ENCODE assay signal across 18 cellular contexts in genomic region chr16:56915311-56916105, GRCh38. TPM values are rescaled to one million over a fixed set of nuclear protein-coding genes. Genes with fewer than 3 reads are reported as not detected.
DNase-seq lines count a peak whose midpoint lies in the region; ATAC-seq, FAIRE-seq and TF ChIP-seq lines count a peak whose summit lies in the region.
"Had no signal": no experiment of that assay in that cellular context is flagged by ENCODE, and none has a peak within 500 bp of the region (broad histone marks: within the 10 kb centered on the region; RNA-seq: fewer than 3 reads in every experiment).

No MANE protein-coding gene starts in this region.

- no peak for TF ChIP-seq EP300 in upper lobe of left lung (IDR thresholded peaks at IDR 0.05)

- TF ChIP-seq CTCF in parathyroid adenoma (IDR thresholded peaks at IDR 0.05) (no peak), upper lobe of left lung (IDR thresholded peaks at IDR 0.05) (no peak)

- H3K27me3 ChIP-seq in parathyroid adenoma (ENCODE audit: control insufficient read depth, insufficient read depth, low read length) (no peaks in the 10 kb centered on the region), upper lobe of left lung (no peaks in the 10 kb centered on the region)

- no peak overlapping the region for H3K9ac ChIP-seq in parathyroid adenoma

- no peaks in the 10 kb centered on the region for H3K9me3 ChIP-seq in parathyroid adenoma (ENCODE audit: control insufficient read depth, low read length)
- H3K9me3 ChIP-seq in upper lobe of left lung = no peaks in the 10 kb centered on the region

- H3K4me1 ChIP-seq in parathyroid adenoma (peaks cover 16% of the 10 kb centered on the region), upper lobe of left lung (peaks cover 40 to 59% (median 56%) of the 10 kb centered on the region in 4 donors)

- H3K36me3 ChIP-seq in parathyroid adenoma (ENCODE audit: control insufficient read depth, insufficient read depth, low read length) (no peaks in the 10 kb centered on the region), upper lobe of left lung (no peaks in the 10 kb centered on the region)

- no peak overlapping the region for H3K4me2 ChIP-seq in parathyroid adenoma (ENCODE audit: low read length)

- 35 to 68% methylated on average over 9 to 13 of the region's 13 CpGs for WGBS in upper lobe of left lung, 2 donors

- H3K4me3 ChIP-seq in parathyroid adenoma (ENCODE audit: low read depth, low read length) (no peak overlapping the region), upper lobe of left lung (no peak overlapping the region)

- no peaks in the 10 kb centered on the region for H3K36me3 Mint-ChIP-seq in activated CD4-positive, alpha-beta memory T cell treated with anti-CD3 and anti-CD28 coated beads, Interleukin-2, amount 10 ng/mL, durations not matched to agents 7 days and 5 days (ENCODE audit: low read depth)
- no peaks in the 10 kb centered on the region for H3K36me3 Mint-ChIP-seq in activated CD4-positive, alpha-beta memory T cell treated with anti-CD3 and anti-CD28 coated beads for 36 hours

- DNase-seq in activated CD4-positive, alpha-beta memory T cell treated with anti-CD3 and anti-CD28 coated beads, Interleukin-2, amount 10 ng/mL, durations not matched to agents 7 days and 5 days = no peak
- DNase-seq in activated CD4-positive, alpha-beta memory T cell treated with anti-CD3 and anti-CD28 coated beads for 36 hours = no peak
- DNase-seq in upper lobe of left lung = no peak
- no peak for DNase-seq in NCI-H526 treated with DMSO at 0.1 percent for 48 hours (lab: John Stamatoyannopoulos, UW)
- DNase-seq in cerebellar nuclear complex (lab: John Stamatoyannopoulos, UW) = no peak
- DNase-seq in cerebellar cortex (ENCODE audit: low spot score) = no peak
- DNase-seq: activated naive CD4-positive, alpha-beta T cell treated with anti-CD3 and anti-CD28 coated beads for 36 hours; HFFc6; NCI-H146; NCI-H510A treated with DMSO at 0.1 percent for 48 hours; stimulated activated CD4-positive, alpha-beta T cell treated with anti-CD3 and anti-CD28 coated beads, Interleukin-2, amount 100 ng/mL, for 24 hours; stimulated activated naive CD8-positive, alpha-beta T cell treated with anti-CD3 and anti-CD28 coated beads, Interleukin-15, amount 100 ng/mL, for 72 hours; T1000 had no signal

- peak; percentile 97 for FAIRE-seq in endometrium (lab: Jason Lieb, UNC)
- FAIRE-seq: A204.1, RCC 7860 had no signal

- H3K79me2 ChIP-seq in parathyroid adenoma = no peaks in the 10 kb centered on the region

- H3K4me3 Mint-ChIP-seq in activated CD4-positive, alpha-beta memory T cell treated with anti-CD3 and anti-CD28 coated beads, Interleukin-2, amount 10 ng/mL, durations not matched to agents 7 days and 5 days = no peak overlapping the region
- no peak overlapping the region for H3K4me3 Mint-ChIP-seq in activated CD4-positive, alpha-beta memory T cell treated with anti-CD3 and anti-CD28 coated beads for 36 hours
- H3K4me3 Mint-ChIP-seq: activated naive CD4-positive, alpha-beta T cell treated with anti-CD3 and anti-CD28 coated beads for 36 hours; HFFc6; stimulated activated naive CD8-positive, alpha-beta T cell treated with anti-CD3 and anti-CD28 coated beads, Interleukin-15, amount 100 ng/mL, for 72 hours had no signal

- no peak overlapping the region for H2AFZ ChIP-seq in parathyroid adenoma

- H3K27ac Mint-ChIP-seq in activated CD4-positive, alpha-beta memory T cell treated with anti-CD3 and anti-CD28 coated beads, Interleukin-2, amount 10 ng/mL, durations not matched to agents 7 days and 5 days = peak overlapping the region; percentile 36
- no peak overlapping the region for H3K27ac Mint-ChIP-seq in activated CD4-positive, alpha-beta memory T cell treated with anti-CD3 and anti-CD28 coated beads for 36 hours
- H3K27ac Mint-ChIP-seq: HFFc6; stimulated activated naive CD8-positive, alpha-beta T cell treated with anti-CD3 and anti-CD28 coated beads, Interleukin-15, amount 100 ng/mL, for 72 hours had no signal

- peaks cover 4% of the 10 kb centered on the region for H3K27me3 Mint-ChIP-seq in activated CD4-positive, alpha-beta memory T cell treated with anti-CD3 and anti-CD28 coated beads, Interleukin-2, amount 10 ng/mL, durations not matched to agents 7 days and 5 days
- H3K27me3 Mint-ChIP-seq in activated CD4-positive, alpha-beta memory T cell treated with anti-CD3 and anti-CD28 coated beads for 36 hours = no peaks in the 10 kb centered on the region
- H3K27me3 Mint-ChIP-seq: stimulated activated naive CD8-positive, alpha-beta T cell treated with anti-CD3 and anti-CD28 coated beads, Interleukin-15, amount 100 ng/mL, for 72 hours had no signal

- POLR2A ChIA-PET in activated CD4-positive, alpha-beta memory T cell treated with anti-CD3 and anti-CD28 coated beads, Interleukin-2, amount 10 ng/mL, durations not matched to agents 7 days and 5 days (lab: Charles Lee) = interaction anchor here (1.4 kb wide), 1 partner anchor 16 kb away, joined by 6 read pairs; the partner anchor contains the start of gene HERPUD1
- POLR2A ChIA-PET in activated CD4-positive, alpha-beta memory T cell treated with anti-CD3 and anti-CD28 coated beads for 36 hours (lab: Charles Lee) = interaction anchor here (6.2 kb wide), 1 partner anchor 15 kb away, joined by 54 read pairs; the partner anchor contains the start of gene HERPUD1

- no peaks in the 10 kb centered on the region for H3K9me3 Mint-ChIP-seq in activated CD4-positive, alpha-beta memory T cell treated with anti-CD3 and anti-CD28 coated beads, Interleukin-2, amount 10 ng/mL, durations not matched to agents 7 days and 5 days
- no peaks in the 10 kb centered on the region for H3K9me3 Mint-ChIP-seq in activated CD4-positive, alpha-beta memory T cell treated with anti-CD3 and anti-CD28 coated beads for 36 hours
- H3K9me3 Mint-ChIP-seq: activated naive CD4-positive, alpha-beta T cell treated with anti-CD3 and anti-CD28 coated beads for 36 hours; HFFc6 had no signal

- ATAC-seq in upper lobe of left lung (ENCODE audit: low FRiP score in 2 of 2) = no peak
- ATAC-seq: left lobe of liver had no signal

- CTCF ChIA-PET in activated CD4-positive, alpha-beta memory T cell treated with anti-CD3 and anti-CD28 coated beads, Interleukin-2, amount 10 ng/mL, durations not matched to agents 7 days and 5 days (lab: Charles Lee) = no interaction called here
- CTCF ChIA-PET in activated CD4-positive, alpha-beta memory T cell treated with anti-CD3 and anti-CD28 coated beads for 36 hours (lab: Charles Lee) = interaction anchor here (0.7 kb wide), 1 partner anchor 49 kb away, joined by 4 read pairs; no protein-coding TSS in a partner anchor

- intact Hi-C loops in activated CD4-positive, alpha-beta memory T cell treated with anti-CD3 and anti-CD28 coated beads for 36 hours (cut with micrococcal nuclease) = loop anchor here (2.0 to 5.0 kb wide), 2 partner anchors 29 to 53 kb away; no protein-coding TSS in a partner anchor

- no peak for TF ChIP-seq POLR2A in upper lobe of left lung (IDR thresholded peaks at IDR 0.05)

- peak overlapping the region; percentile 59 for H3K27ac ChIP-seq in parathyroid adenoma
- H3K27ac ChIP-seq in upper lobe of left lung = peak overlapping the region; percentile 2 to 81 (median 74)

- H3K4me1 Mint-ChIP-seq in activated CD4-positive, alpha-beta memory T cell treated with anti-CD3 and anti-CD28 coated beads, Interleukin-2, amount 10 ng/mL, durations not matched to agents 7 days and 5 days = peaks cover 44% of the 10 kb centered on the region
- peaks cover 47% of the 10 kb centered on the region for H3K4me1 Mint-ChIP-seq in activated CD4-positive, alpha-beta memory T cell treated with anti-CD3 and anti-CD28 coated beads for 36 hours (ENCODE audit: low read depth)

RNA-seq across cellular contexts. Expression of gene HERPUD1, which starts 16.4 kb away (rescaled TPM):
- 100 to 1,000 TPM; 166 to 171 TPM for total RNA-seq in activated CD4-positive, alpha-beta memory T cell treated with anti-CD3 and anti-CD28 coated beads, Interleukin-2, amount 10 ng/mL, durations not matched to agents 7 days and 5 days
- total RNA-seq in activated CD4-positive, alpha-beta memory T cell treated with anti-CD3 and anti-CD28 coated beads for 36 hours = 100 to 1,000 TPM; 159 TPM
- total RNA-seq in upper lobe of left lung = 100 to 1,000 TPM in 5 of 6 donors, 10 to 100 TPM in 1; 81.0 to 283 (median 196) TPM

RNA-seq across cellular contexts. Expression of gene CETP, which starts 46.2 kb away (rescaled TPM):
- not detected for total RNA-seq in activated CD4-positive, alpha-beta memory T cell treated with anti-CD3 and anti-CD28 coated beads, Interleukin-2, amount 10 ng/mL, durations not matched to agents 7 days and 5 days
- total RNA-seq in activated CD4-positive, alpha-beta memory T cell treated with anti-CD3 and anti-CD28 coated beads for 36 hours = not detected
- 1 to 10 TPM in 1 of 6 donors, under 1 TPM in 4, not detected in 1; 0.29 to 1.5 (median 0.91) TPM for total RNA-seq in upper lobe of left lung
- total RNA-seq: activated naive CD4-positive, alpha-beta T cell treated with anti-CD3 and anti-CD28 coated beads for 36 hours; HFFc6 had no signal

RNA-seq across cellular contexts. Expression of gene SLC12A3, which starts 50.5 kb away (rescaled TPM):
- total RNA-seq in activated CD4-positive, alpha-beta memory T cell treated with anti-CD3 and anti-CD28 coated beads, Interleukin-2, amount 10 ng/mL, durations not matched to agents 7 days and 5 days = not detected
- not detected for total RNA-seq in activated CD4-positive, alpha-beta memory T cell treated with anti-CD3 and anti-CD28 coated beads for 36 hours
- under 1 TPM in 2 of 6 donors, not detected in 4; 0.06 to 0.61 TPM for total RNA-seq in upper lobe of left lung
- total RNA-seq: activated naive CD4-positive, alpha-beta T cell treated with anti-CD3 and anti-CD28 coated beads for 36 hours; HFFc6; left lobe of liver had no signal
